In the genomic region with DNA sequence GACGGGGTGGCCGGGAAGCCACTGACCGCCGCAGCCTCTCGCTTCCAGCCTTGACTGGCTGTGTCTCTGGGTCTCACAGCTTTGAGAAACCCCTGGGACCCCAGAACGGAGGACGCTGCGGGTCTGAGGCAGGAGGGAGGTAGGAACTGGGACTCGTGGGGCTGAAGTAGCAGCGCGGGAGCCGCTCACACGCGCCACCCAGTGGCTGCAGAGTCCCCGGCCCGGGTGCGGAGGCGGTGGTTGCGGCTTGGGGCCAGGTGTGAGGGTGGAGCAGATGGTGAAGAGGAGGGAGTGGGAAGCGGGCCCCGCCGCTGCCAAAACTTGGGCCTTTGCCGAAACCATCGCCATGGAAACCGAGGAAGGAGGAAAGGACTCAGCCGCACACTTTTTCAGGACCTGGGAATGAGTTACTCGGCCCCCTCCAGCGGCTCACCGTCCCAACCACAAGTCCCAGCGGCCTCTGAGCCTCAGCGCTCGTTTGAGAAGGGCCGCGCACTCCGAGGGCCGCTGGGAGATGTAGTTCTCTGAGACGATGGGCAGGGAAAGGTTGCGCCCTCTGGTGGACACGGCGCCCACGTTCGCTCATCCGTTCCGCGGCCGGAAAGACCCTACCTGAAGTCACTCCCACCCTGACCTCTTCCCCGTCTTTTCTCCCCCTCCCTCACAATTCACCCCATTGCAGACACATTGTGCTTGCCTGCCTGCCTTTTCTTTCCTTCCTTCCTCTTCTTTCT, we compare ENCODE assay signal across 8 cellular contexts. TPM values are rescaled to one million over a fixed set of nuclear protein-coding genes. Genes with fewer than 3 reads are reported as not detected.
DNase-seq lines count a peak whose midpoint lies in the region; ATAC-seq and TF ChIP-seq lines count a peak whose summit lies in the region.

No MANE protein-coding gene starts in this region.

- no peaks in the 10 kb centered on the region for H3K79me2 ChIP-seq in OCI-LY7 (ENCODE audit: insufficient read depth, low read depth, low read length)

- peak; percentile 93 for DNase-seq in DMS153 treated with DMSO at 0.1 percent for 48 hours (lab: John Stamatoyannopoulos, UW; ENCODE audit: unreplicated experiment)
- peak; percentile 97 for DNase-seq in OCI-LY7 (ENCODE audit: low spot score)
- DNase-seq in activated T-cell treated with anti-CD3 and anti-CD28 coated beads for 4 hours = peak; percentile 89
- DNase-seq in epithelial cell of proximal tubule (ENCODE audit: low read depth) = peak; percentile 45
- peak; percentile 88 for DNase-seq in stimulated activated CD8-positive, alpha-beta memory T cell treated with anti-CD3 and anti-CD28 coated beads, Interleukin-4, amount 100 ng/mL, for 24 hours (ENCODE audit: low read depth)

- TF ChIP-seq RAD21 in Ishikawa (IDR thresholded peaks at IDR 0.05; ENCODE audit: low read depth) = peak; percentile 81

- POLR2A ChIA-PET in OCI-LY7 (lab: Charles Lee) = interaction anchor here (0.5 to 0.9 kb wide), 3 partner anchors 8 to 137 kb away, joined by 3 to 7 read pairs (median 4); a partner anchor contains a TSS

- H3K36me3 ChIP-seq in OCI-LY7 (ENCODE audit: insufficient read depth, low read length) (peaks cover 22% of the 10 kb centered on the region), mucosa of rectum (ENCODE audit: control insufficient read depth in 2 of 2, insufficient read depth in 2 of 2, low read length in 2 of 2) (peaks cover 4 to 11% of the 10 kb centered on the region in 2 donors)

- H4K20me1 ChIP-seq in OCI-LY7 (ENCODE audit: insufficient read depth, low read length) = no peaks in the 10 kb centered on the region

- H3K9me2 ChIP-seq in OCI-LY7 (ENCODE audit: insufficient read depth, low read length) = no peaks in the 10 kb centered on the region

- no peak for TF ChIP-seq EP300 in Ishikawa (IDR thresholded peaks at IDR 0.05; ENCODE audit: borderline replicate concordance)

- H3K4me3 ChIP-seq in OCI-LY7 (ENCODE audit: low read depth, low read length, poor library complexity, severe bottlenecking) (peak overlapping the region; percentile 71), epithelial cell of proximal tubule (ENCODE audit: low read depth, low read length) (peak overlapping the region; percentile 69), mucosa of rectum (ENCODE audit: low read length in 2 of 2) (peak overlapping the region; percentile 77 to 78)

- peak; percentile 63 for ATAC-seq in GM21717 (IDR thresholded peaks at IDR 0.05; ENCODE audit: unreplicated experiment)

- peak overlapping the region; percentile 91 for H3K4me2 ChIP-seq in OCI-LY7 (ENCODE audit: low read length)

- peaks cover 23 to 26% of the 10 kb centered on the region in 2 donors for H3K27me3 ChIP-seq in mucosa of rectum (ENCODE audit: control insufficient read depth in 2 of 2, insufficient read depth in 2 of 2, low read length in 2 of 2)

- TF ChIP-seq CTCF in OCI-LY7 (conservative IDR thresholded peaks at IDR 0.05; ENCODE audit: low read length) (peak; percentile 89), epithelial cell of proximal tubule (conservative IDR thresholded peaks at IDR 0.05; ENCODE audit: low read depth, low read length) (peak; percentile 68)

- H3K4me1 ChIP-seq in OCI-LY7 (ENCODE audit: insufficient read depth, low read length, poor library complexity, severe bottlenecking) (peaks cover 6% of the 10 kb centered on the region), mucosa of rectum (ENCODE audit: control insufficient read depth in 2 of 2, insufficient read depth in 2 of 2, low read length in 2 of 2) (no peaks in the 10 kb centered on the region)

- H3K9me3 ChIP-seq in OCI-LY7 (ENCODE audit: low read length) (no peaks in the 10 kb centered on the region), mucosa of rectum (ENCODE audit: control insufficient read depth in 2 of 2, low read length in 2 of 2) (no peaks in the 10 kb centered on the region)

- peak overlapping the region; percentile 92 for H2AFZ ChIP-seq in OCI-LY7 (ENCODE audit: low read length)

- intact Hi-C loops in OCI-LY7 (cut with micrococcal nuclease; ENCODE audit: unreplicated experiment) = loop anchor here (1.0 to 10.0 kb wide), 5 partner anchors 51 to 217 kb away; a partner anchor contains a TSS

- H3K9ac ChIP-seq in mucosa of rectum (ENCODE audit: low read depth in 1 of 2, low read length in 2 of 2) = peak overlapping the region; percentile 72 to 75

- CTCF ChIA-PET in OCI-LY7 (lab: Charles Lee; ENCODE audit: unreplicated experiment) = no interaction called here

- no TSS peak for BruUV-seq in OCI-LY7 (replicated peaks; lab: Mats Ljungman, UMichigan)

- H3K27ac ChIP-seq in OCI-LY7 (ENCODE audit: low read depth, low read length, poor library complexity, severe bottlenecking) (peak overlapping the region; percentile 61), mucosa of rectum (ENCODE audit: low read depth in 2 of 2, low read length in 2 of 2) (peak overlapping the region; percentile 77 to 85)

TF ChIP-seq in Ishikawa, 13 proteins besides CTCF, POLR2A, EP300 and RAD21:
- no peak for TF ChIP-seq TAF1 (IDR thresholded peaks at IDR 0.05; ENCODE audit: low read depth)
- TF ChIP-seq EGR1 (IDR thresholded peaks at IDR 0.05) = peak; percentile 96
- TF ChIP-seq, protein P1, sequence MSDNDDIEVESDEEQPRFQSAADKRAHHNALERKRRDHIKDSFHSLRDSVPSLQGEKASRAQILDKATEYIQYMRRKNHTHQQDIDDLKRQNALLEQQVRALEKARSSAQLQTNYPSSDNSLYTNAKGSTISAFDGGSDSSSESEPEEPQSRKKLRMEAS (IDR thresholded peaks at IDR 0.05) = peak; percentile 30; the same call in 1 of the 2 replicates
- TF ChIP-seq TEAD4 (IDR thresholded peaks at IDR 0.05) = no peak
- TF ChIP-seq, protein P2, sequence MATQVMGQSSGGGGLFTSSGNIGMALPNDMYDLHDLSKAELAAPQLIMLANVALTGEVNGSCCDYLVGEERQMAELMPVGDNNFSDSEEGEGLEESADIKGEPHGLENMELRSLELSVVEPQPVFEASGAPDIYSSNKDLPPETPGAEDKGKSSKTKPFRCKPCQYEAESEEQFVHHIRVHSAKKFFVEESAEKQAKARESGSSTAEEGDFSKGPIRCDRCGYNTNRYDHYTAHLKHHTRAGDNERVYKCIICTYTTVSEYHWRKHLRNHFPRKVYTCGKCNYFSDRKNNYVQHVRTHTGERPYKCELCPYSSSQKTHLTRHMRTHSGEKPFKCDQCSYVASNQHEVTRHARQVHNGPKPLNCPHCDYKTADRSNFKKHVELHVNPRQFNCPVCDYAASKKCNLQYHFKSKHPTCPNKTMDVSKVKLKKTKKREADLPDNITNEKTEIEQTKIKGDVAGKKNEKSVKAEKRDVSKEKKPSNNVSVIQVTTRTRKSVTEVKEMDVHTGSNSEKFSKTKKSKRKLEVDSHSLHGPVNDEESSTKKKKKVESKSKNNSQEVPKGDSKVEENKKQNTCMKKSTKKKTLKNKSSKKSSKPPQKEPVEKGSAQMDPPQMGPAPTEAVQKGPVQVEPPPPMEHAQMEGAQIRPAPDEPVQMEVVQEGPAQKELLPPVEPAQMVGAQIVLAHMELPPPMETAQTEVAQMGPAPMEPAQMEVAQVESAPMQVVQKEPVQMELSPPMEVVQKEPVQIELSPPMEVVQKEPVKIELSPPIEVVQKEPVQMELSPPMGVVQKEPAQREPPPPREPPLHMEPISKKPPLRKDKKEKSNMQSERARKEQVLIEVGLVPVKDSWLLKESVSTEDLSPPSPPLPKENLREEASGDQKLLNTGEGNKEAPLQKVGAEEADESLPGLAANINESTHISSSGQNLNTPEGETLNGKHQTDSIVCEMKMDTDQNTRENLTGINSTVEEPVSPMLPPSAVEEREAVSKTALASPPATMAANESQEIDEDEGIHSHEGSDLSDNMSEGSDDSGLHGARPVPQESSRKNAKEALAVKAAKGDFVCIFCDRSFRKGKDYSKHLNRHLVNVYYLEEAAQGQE (IDR thresholded peaks at IDR 0.05; ENCODE audit: low read depth) = no peak
- TF ChIP-seq FOXM1 (IDR thresholded peaks at IDR 0.05; ENCODE audit: borderline replicate concordance, low read depth) = no peak
- 0 out of 2 replicates have a peak, but pooled peaks have one; percentile 57 for TF ChIP-seq YY1 (IDR thresholded peaks at IDR 0.05; ENCODE audit: low read depth)
- TF ChIP-seq, protein P3, sequence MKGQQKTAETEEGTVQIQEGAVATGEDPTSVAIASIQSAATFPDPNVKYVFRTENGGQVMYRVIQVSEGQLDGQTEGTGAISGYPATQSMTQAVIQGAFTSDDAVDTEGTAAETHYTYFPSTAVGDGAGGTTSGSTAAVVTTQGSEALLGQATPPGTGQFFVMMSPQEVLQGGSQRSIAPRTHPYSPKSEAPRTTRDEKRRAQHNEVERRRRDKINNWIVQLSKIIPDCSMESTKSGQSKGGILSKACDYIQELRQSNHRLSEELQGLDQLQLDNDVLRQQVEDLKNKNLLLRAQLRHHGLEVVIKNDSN (IDR thresholded peaks at IDR 0.05) = 0 out of 2 replicates have a peak, but pooled peaks have one; percentile 20
- peak; percentile 93 for TF ChIP-seq ZBTB7A (IDR thresholded peaks at IDR 0.05; ENCODE audit: low read depth)
- TF ChIP-seq CREB1 (IDR thresholded peaks at IDR 0.05; ENCODE audit: low read depth) = no peak
- peak; percentile 21; the same call in 1 of the 2 replicates for TF ChIP-seq NFIC (IDR thresholded peaks at IDR 0.05)
- no peak for TF ChIP-seq CEBPB (IDR thresholded peaks at IDR 0.05)
- TF ChIP-seq TCF12 (IDR thresholded peaks at IDR 0.05; ENCODE audit: low read depth) = no peak

RNA-seq across cellular contexts. Expression of a gene that starts 2.2 kb away (rescaled TPM):
- total RNA-seq in OCI-LY7 (2014; rRNA removed; shearing (Covaris generic)) = 0.13 and 1.3 TPM in 2 replicates
- total RNA-seq in OCI-LY7 (2022) = 1.3 and 1.5 TPM in 2 replicates
- not detected in 2 replicates for total RNA-seq in epithelial cell of proximal tubule

RNA-seq across cellular contexts. Expression of a gene that starts 8.1 kb away (rescaled TPM):
- total RNA-seq in OCI-LY7 (2014; rRNA removed; shearing (Covaris generic)) = 114 and 117 TPM in 2 replicates
- 93.2 and 95.5 TPM in 2 replicates for total RNA-seq in OCI-LY7 (2022)
- total RNA-seq in epithelial cell of proximal tubule = 130 and 147 TPM in 2 replicates

RNA-seq across cellular contexts. Expression of a gene that starts 9.5 kb away (rescaled TPM):
- total RNA-seq in OCI-LY7 (2014; rRNA removed; shearing (Covaris generic)) = 39.5 and 55.4 TPM in 2 replicates
- total RNA-seq in OCI-LY7 (2022) (26.0 and 30.6 TPM in 2 replicates), epithelial cell of proximal tubule (41.5 and 44.9 TPM in 2 replicates)

RNA-seq across cellular contexts. Expression of a gene that starts 18.3 kb away (rescaled TPM):
- total RNA-seq in OCI-LY7 (2014; rRNA removed; shearing (Covaris generic)) = not detected in 2 replicates
- total RNA-seq in OCI-LY7 (2022) (not detected in 2 replicates), epithelial cell of proximal tubule (not detected in 2 replicates)

RNA-seq across cellular contexts. Expression of a gene that starts 20.3 kb away (rescaled TPM):
- total RNA-seq in OCI-LY7 (2014; rRNA removed; shearing (Covaris generic)) = 0.66 TPM in 1 of 2 replicates, not detected in the other
- total RNA-seq in OCI-LY7 (2022) = 1.7 TPM in 1 of 2 replicates, not detected in the other
- total RNA-seq in epithelial cell of proximal tubule = not detected in 2 replicates

Comparison
In these comparisons a context has a peak if more than half of its experiments do, and no peak if none do; other contexts are left out.
1. Peak in every context shown above with its lines: DNase-seq, ATAC-seq, H3K4me3 ChIP-seq and H3K27ac ChIP-seq.
2. DNase-seq: peak in every context shown above with its lines; median percentile 97 in OCI-LY7; 93 in DMS153 treated with DMSO at 0.1 percent for 48 hours; 89 in activated T-cell treated with anti-CD3 and anti-CD28 coated beads for 4 hours; 88 in stimulated activated CD8-positive, alpha-beta memory T cell treated with anti-CD3 and anti-CD28 coated beads, Interleukin-4, amount 100 ng/mL, for 24 hours; 45 in epithelial cell of proximal tubule.